Comparison of ENCODE assay signal across 1 cellular context in genomic region chr7:128221929-128222403, GRCh38.
A peak's percentile ranks its signal among the peaks of the same experiment; 100 is the strongest.
TF ChIP-seq lines count a peak whose summit lies in the region.

No MANE protein-coding gene starts in this region.

TF ChIP-seq in K562, 482 proteins besides CTCF, POLR2A, EP300 and RAD21 (continued from another document):
- TF ChIP-seq E2F8 (IDR thresholded peaks at IDR 0.05; ENCODE audit: low read depth, partially characterized antibody) (no peak), PHB (CRISPR knock-in tag; IDR thresholded peaks at IDR 0.05) (no peak), YY1 (IDR thresholded peaks at IDR 0.05; ENCODE audit: borderline replicate concordance in 1 of 3, control insufficient read depth in 1 of 3, extremely low read depth in 1 of 3, insufficient read depth in 3 of 3, insufficient read length in 1 of 3, insufficient replicate concordance in 2 of 3, low read depth in 1 of 3, low read length in 2 of 3) (no peak), L3MBTL2 (IDR thresholded peaks at IDR 0.05) (peak; percentile 54; the same call in 1 of the 2 replicates), MITF (IDR thresholded peaks at IDR 0.05) (no peak), CTCFL (IDR thresholded peaks at IDR 0.05; ENCODE audit: borderline replicate concordance, insufficient read depth, low read depth, low read length, poor library complexity, severe bottlenecking) (no peak), FOSL1 (tag; conservative IDR thresholded peaks at IDR 0.05) (peak; percentile 76), ARID1B (IDR thresholded peaks at IDR 0.05) (0 out of 2 replicates have a peak, but pooled peaks have one; percentile 42), NEUROD1 (IDR thresholded peaks at IDR 0.05; ENCODE audit: borderline replicate concordance, low read depth, low read length, partially characterized antibody) (no peak), NR3C1 (CRISPR knock-in tag; IDR thresholded peaks at IDR 0.05) (no peak), PKNOX1 (IDR thresholded peaks at IDR 0.05) (peak; percentile 49; the same call in 1 of the 2 replicates), RFX7 (CRISPR knock-in tag; IDR thresholded peaks at IDR 0.05) (no peak), ZNF140 (CRISPR knock-in tag; IDR thresholded peaks at IDR 0.05) (no peak), KDM1A (IDR thresholded peaks at IDR 0.05) (peak; percentile 39 to 42; a peak in 1 of 4 replicates), HMBOX1 (IDR thresholded peaks at IDR 0.05) (peak; percentile 72), NFIC (IDR thresholded peaks at IDR 0.05) (peak; percentile 73), RBM14 (IDR thresholded peaks at IDR 0.05; ENCODE audit: borderline replicate concordance, insufficient read depth, low read depth, low read length) (no peak), ZC3H8 (IDR thresholded peaks at IDR 0.05) (no peak), SIN3B (IDR thresholded peaks at IDR 0.05; ENCODE audit: low read depth) (no peak), ATF3 (IDR thresholded peaks at IDR 0.05) (peak; percentile 62; the same call in 1 of the 2 replicates), ATF3 (CRISPR knock-in tag; conservative IDR thresholded peaks at IDR 0.05) (no peak), ZNF740 (CRISPR knock-in tag; IDR thresholded peaks at IDR 0.05) (no peak), ZNF740 (tag; IDR thresholded peaks at IDR 0.05) (no peak), C11orf30 (IDR thresholded peaks at IDR 0.05; ENCODE audit: low read depth) (peak; percentile 85), MEIS2 (IDR thresholded peaks at IDR 0.05; ENCODE audit: partially characterized antibody) (peak; percentile 54), MAX (CRISPR knock-in tag; IDR thresholded peaks at IDR 0.05) (no peak), JUND (IDR thresholded peaks at IDR 0.05; ENCODE audit: borderline replicate concordance, low read depth, low read length) (peak; percentile 75; the same call in 1 of the 2 replicates), JUND (tag; IDR thresholded peaks at IDR 0.05; ENCODE audit: borderline replicate concordance, low read depth, low read length) (peak; percentile 88; the same call in 2 of the 3 replicates), FOXP1 (CRISPR knock-in tag; IDR thresholded peaks at IDR 0.05) (no peak)
